Comparison of ENCODE assay signal across 21 cellular contexts in genomic region chr17:27157297-27157696, GRCh38.
"Had no signal": no experiment of that assay in that cellular context is flagged by ENCODE, and none has a peak within 500 bp of the region (broad histone marks: within the 10 kb centered on the region; RNA-seq: fewer than 3 reads in every experiment).

No MANE protein-coding gene starts in this region.

- H3K9ac ChIP-seq: parathyroid adenoma had no signal

- H3K4me1 ChIP-seq: parathyroid adenoma, psoas muscle, upper lobe of right lung, uterus had no signal

- ATAC-seq: left lobe of liver; natural killer cell; psoas muscle; right cardiac atrium; stimulated activated naive B cell treated with anti-CD40 and anti-IgM and Interleukin-4, amounts not matched to agents 10 μg/mL and 1 μg/mL and 100 μg/mL, for 72 hours; upper lobe of right lung had no signal

- DNase-seq: cortex of kidney; dorsolateral prefrontal cortex; effector CD4-positive, alpha-beta T cell; hypothalamus; natural killer cell; occipital lobe; right cardiac atrium; stimulated activated CD4-positive, alpha-beta T cell treated with anti-CD3 and anti-CD28 coated beads, Interleukin-15, amount 100 ng/mL, for 24 hours; stimulated activated CD4-positive, alpha-beta T cell treated with anti-CD3 and anti-CD28 coated beads, Interleukin-2, amount 100 ng/mL, for 48 hours; stimulated activated naive B cell treated with anti-CD40 and anti-IgM and Interleukin-4, amounts not matched to agents 10 μg/mL and 1 μg/mL and 100 μg/mL, for 72 hours; upper lobe of right lung; uterus had no signal

- H3K27ac ChIP-seq: dorsolateral prefrontal cortex, parathyroid adenoma, psoas muscle, skin epidermis, thoracic aorta, tibial nerve, upper lobe of right lung, uterus had no signal

- FAIRE-seq: frontal cortex, keratinocyte had no signal

- H3K4me3 ChIP-seq: dorsolateral prefrontal cortex, lung, psoas muscle, skin epidermis, thoracic aorta, tibial nerve, upper lobe of right lung, uterus had no signal

- H3K36me3 ChIP-seq: thoracic aorta, tibial nerve, upper lobe of right lung, uterus had no signal

- H3K9me3 ChIP-seq: thoracic aorta, upper lobe of right lung, uterus had no signal

- H3K27me3 ChIP-seq: tibial nerve, upper lobe of right lung, uterus had no signal
